ENCODE assay signal across 9 cellular contexts in genomic region chr2:238596571-238597551, GRCh38.
DNase-seq lines count a peak whose midpoint lies in the region; ATAC-seq and TF ChIP-seq lines count a peak whose summit lies in the region.
"Had no signal": no experiment of that assay in that cellular context is flagged by ENCODE, and none has a peak within 500 bp of the region (broad histone marks: within the 10 kb centered on the region; RNA-seq: fewer than 3 reads in every experiment).

No MANE protein-coding gene starts in this region.

- no peaks in the 10 kb centered on the region for H3K9me3 ChIP-seq in Panc1 (ENCODE audit: control insufficient read depth, insufficient read depth, low read depth, low read length)
- no peaks in the 10 kb centered on the region for H3K9me3 ChIP-seq in BE2C
- no peaks in the 10 kb centered on the region for H3K9me3 ChIP-seq in spleen

- WGBS in spleen, 5 donors, result 51 to 62% (median 55%) methylated on average over 24 of the region's 24 CpGs

- DNase-seq in AG09309 (ENCODE audit: low read depth) (peak; percentile 94), Panc1 (ENCODE audit: low read depth, low spot score) (peak; percentile 68), fibroblast of mammary gland (ENCODE audit: low read depth) (peak; percentile 98), nephron progenitor cell (no peak), HUDEP-2 (lab: John Stamatoyannopoulos, UW; ENCODE audit: unreplicated experiment in 76 of 76) (no peak), BE2C (no peak), spleen (no peak)

- no TSS peak for BruUV-seq in Panc1 (replicated peaks; lab: Mats Ljungman, UMichigan)

- H3K9me3 Mint-ChIP-seq in nephron progenitor cell, result no peaks in the 10 kb centered on the region

- H3K4me3 Mint-ChIP-seq in nephron progenitor cell, result no peak overlapping the region

- H3K27ac Mint-ChIP-seq in nephron progenitor cell, result peak overlapping the region; percentile 98

- H3K4me1 Mint-ChIP-seq in nephron progenitor cell, result peaks cover 39% of the 10 kb centered on the region

- intact Hi-C loops in Panc1 (cut with micrococcal nuclease; ENCODE audit: unreplicated experiment) (no loop called here), spleen (cut with DNase I; ENCODE audit: low total_unique reads) (no loop called here)

- H3K4me1 ChIP-seq in Panc1 (ENCODE audit: control insufficient read depth, insufficient read depth, low read length) (peaks cover 7% of the 10 kb centered on the region), BE2C (no peaks in the 10 kb centered on the region), spleen (peaks cover 0 to 4% (median 0%) of the 10 kb centered on the region in 6 donors)

- in situ Hi-C loops in Panc1 (cut with HindIII; ENCODE audit: low pct_unique_long_range_greater_than_20kb, low sequenced_read_pairs), result no loop called here

- no peak for TF ChIP-seq POLR2A in spleen (IDR thresholded peaks at IDR 0.05)

- CTCF ChIA-PET in Panc1 (lab: Charles Lee), result no interaction called here

- no peaks in the 10 kb centered on the region for H3K36me3 Mint-ChIP-seq in nephron progenitor cell (ENCODE audit: low read depth)

- POLR2A ChIA-PET in Panc1 (lab: Charles Lee), result no interaction called here

- ATAC-seq in Panc1 (peak; percentile 85), HG03097 (IDR thresholded peaks at IDR 0.05; ENCODE audit: low FRiP score, unreplicated experiment) (no peak)

- H3K4me3 ChIP-seq in AG09309 (ENCODE audit: control insufficient read depth, low read depth, low read length), result no peak overlapping the region; the same call in 1 of the 2 replicates
- peak overlapping the region in 1 of 2 experiments; percentile 0; a peak in 1 of 4 replicates for H3K4me3 ChIP-seq in Panc1 (ENCODE audit: low read depth in 2 of 2, low read length in 2 of 2)
- no peak overlapping the region for H3K4me3 ChIP-seq in fibroblast of mammary gland (ENCODE audit: control insufficient read depth, low read depth, low read length)
- no peak overlapping the region for H3K4me3 ChIP-seq in BE2C (ENCODE audit: low read depth, low read length)
- H3K4me3 ChIP-seq in spleen, result no peak overlapping the region
- H3K4me3 ChIP-seq: cardiac muscle cell had no signal

- H3K27ac ChIP-seq in Panc1 (ENCODE audit: low read length) (peak overlapping the region; percentile 57; the same call in 1 of the 2 replicates), spleen (peak overlapping the region in 2 of 8 donors; percentile 3 to 23)
- H3K27ac ChIP-seq: cardiac muscle cell had no signal

- peaks cover 7% of the 10 kb centered on the region for H3K27me3 Mint-ChIP-seq in nephron progenitor cell (ENCODE audit: low read depth, poor library complexity)

- H3K27me3 ChIP-seq in Panc1 (ENCODE audit: control insufficient read depth, insufficient read depth, low read length) (no peaks in the 10 kb centered on the region), BE2C (peaks cover 8% of the 10 kb centered on the region; the same call in 1 of the 2 replicates), spleen (replicated peaks in 1 of 7) (peaks cover 0 to 38% (median 0%) of the 10 kb centered on the region in 7 donors)
- H3K27me3 ChIP-seq: cardiac muscle cell had no signal

- H3K36me3 ChIP-seq in Panc1 (ENCODE audit: control insufficient read depth, insufficient read depth, low read length) (no peaks in the 10 kb centered on the region), BE2C (no peaks in the 10 kb centered on the region), spleen (no peaks in the 10 kb centered on the region)
- H3K36me3 ChIP-seq: cardiac muscle cell had no signal

- TF ChIP-seq CTCF in AG09309 (IDR thresholded peaks at IDR 0.05; ENCODE audit: control insufficient read depth, insufficient read depth, low read depth, low read length, missing control alignments) (peak; percentile 15), Panc1 (IDR thresholded peaks at IDR 0.05) (no peak), fibroblast of mammary gland (conservative IDR thresholded peaks at IDR 0.05; ENCODE audit: control insufficient read depth, insufficient read depth, low read depth, low read length) (no peak), nephron progenitor cell (IDR thresholded peaks at IDR 0.05) (no peak), BE2C (IDR thresholded peaks at IDR 0.05; ENCODE audit: low read depth, low read length) (no peak), spleen (IDR thresholded peaks at IDR 0.05 in 8 of 11, conservative IDR thresholded peaks at IDR 0.05 in 3 of 11) (no peak)

Comparison
In these comparisons a context has a peak if more than half of its experiments do, and no peak if none do; other contexts are left out.
1. DNase-seq: peak in AG09309 (single experiment), Panc1 (single experiment) and fibroblast of mammary gland (single experiment); none in nephron progenitor cell (single experiment), HUDEP-2 (0 of 76), BE2C (single experiment) and spleen (single experiment).